In genomic region chr1:91712981-91713841, GRCh38 we compare ENCODE assay signal across 1 cellular context.
A peak's percentile ranks its signal among the peaks of the same experiment; 100 is the strongest.
TF ChIP-seq lines count a peak whose summit lies in the region.

No MANE protein-coding gene starts in this region.

TF ChIP-seq in PFSK-1, 5 proteins besides CTCF, POLR2A, EP300 and RAD21 (continued from another document):
- no peak for TF ChIP-seq SIN3A (IDR thresholded peaks at IDR 0.05; ENCODE audit: borderline replicate concordance, insufficient read depth, low read length)
- peak; percentile 24 for TF ChIP-seq FOXP2 (optimal IDR thresholded peaks at IDR 0.05; ENCODE audit: borderline replicate concordance, extremely low read depth, extremely low read length, insufficient read depth)
